In genomic region chr6:137783640-137784198, GRCh38 we compare ENCODE assay signal across 19 cellular contexts.
DNase-seq lines count a peak whose midpoint lies in the region; FAIRE-seq and TF ChIP-seq lines count a peak whose summit lies in the region.
"Had no signal": no experiment of that assay in that cellular context is flagged by ENCODE, and none has a peak within 500 bp of the region (broad histone marks: within the 10 kb centered on the region; RNA-seq: fewer than 3 reads in every experiment).

No MANE protein-coding gene starts in this region.

- H3K27ac ChIP-seq in A673 (ENCODE audit: low read depth, low read length, poor library complexity, severe bottlenecking) (no peak overlapping the region), keratinocyte (ENCODE audit: control insufficient read depth, insufficient read depth, low read length) (no peak overlapping the region), RWPE1 (no peak overlapping the region)

- BruUV-seq in A673 (replicated peaks; lab: Mats Ljungman, UMichigan), result no TSS peak

- H4K20me1 ChIP-seq in keratinocyte (ENCODE audit: control insufficient read depth, extremely low read depth, insufficient read depth, low read length), result no peaks in the 10 kb centered on the region

- H3K27me3 ChIP-seq in A673 (replicated peaks; ENCODE audit: insufficient read depth, low read depth, low read length, poor library complexity) (no peaks in the 10 kb centered on the region), keratinocyte (ENCODE audit: control insufficient read depth, extremely low read depth, insufficient read depth, low read length) (no peaks in the 10 kb centered on the region)

- H3K4me1 ChIP-seq in A673 (ENCODE audit: insufficient read depth, low read length, poor library complexity, severe bottlenecking), result no peaks in the 10 kb centered on the region
- peaks cover 3% of the 10 kb centered on the region for H3K4me1 ChIP-seq in keratinocyte (ENCODE audit: control insufficient read depth, extremely low read depth, insufficient read depth, low read length)

- H3K4me3 ChIP-seq in A673 (ENCODE audit: low read depth, low read length, poor library complexity, severe bottlenecking) (no peak overlapping the region), epithelial cell of esophagus (ENCODE audit: low read length) (no peak overlapping the region), keratinocyte (ENCODE audit: control insufficient read depth in 2 of 3, extremely low read depth in 1 of 3, insufficient read depth in 2 of 3, low read depth in 1 of 3, low read length in 3 of 3) (no peak overlapping the region)
- H3K4me3 ChIP-seq: GM12878 had no signal

- POLR2A ChIA-PET in A673 (lab: Charles Lee; ENCODE audit: low non-redundant PET), result no interaction called here
- POLR2A ChIA-PET in RWPE1 (lab: Yijun Ruan, JAX; ENCODE audit: low non-redundant PET), result no interaction called here

- intact Hi-C loops in A673 (cut with micrococcal nuclease; ENCODE audit: unreplicated experiment), result no loop called here

- no peak overlapping the region for H3K4me2 ChIP-seq in keratinocyte (ENCODE audit: control insufficient read depth, extremely low read depth, insufficient read depth, low read depth, low read length)

- FAIRE-seq in keratinocyte (lab: Jason Lieb, UNC), result no peak
- FAIRE-seq: GM12878, RCC 7860 had no signal

- dilution Hi-C loops in keratinocyte (cut with MboI; ENCODE audit: extremely low pct_ligation_motif_present, low sequenced_read_pairs), result no loop called here

- no peak overlapping the region for H3K9ac ChIP-seq in keratinocyte (ENCODE audit: control insufficient read depth, extremely low read depth, insufficient read depth, low read length)

- H3K79me2 ChIP-seq in keratinocyte (ENCODE audit: control insufficient read depth, insufficient read depth, low read length), result no peaks in the 10 kb centered on the region

- H2AFZ ChIP-seq in keratinocyte (ENCODE audit: control insufficient read depth, low read length), result peak overlapping the region; percentile 54

- no peak for TF ChIP-seq CTCF in A673 (conservative IDR thresholded peaks at IDR 0.05; ENCODE audit: low read depth, low read length)
- TF ChIP-seq CTCF in epithelial cell of esophagus (IDR thresholded peaks at IDR 0.05; ENCODE audit: insufficient read depth, low read depth, low read length, missing control alignments), result no peak
- no peak for TF ChIP-seq CTCF in keratinocyte (optimal IDR thresholded peaks at IDR 0.05 in 1 of 3, IDR thresholded peaks at IDR 0.05 in 1 of 3, conservative IDR thresholded peaks at IDR 0.05 in 1 of 3; ENCODE audit: extremely low read depth in 1 of 3, insufficient read depth in 2 of 3, low read length in 3 of 3)
- TF ChIP-seq CTCF in RWPE1 (conservative IDR thresholded peaks at IDR 0.05; ENCODE audit: low read depth), result no peak

- no peaks in the 10 kb centered on the region for H3K9me3 ChIP-seq in A673 (ENCODE audit: low read depth, low read length, poor library complexity, severe bottlenecking)
- H3K9me3 ChIP-seq in keratinocyte (ENCODE audit: control insufficient read depth, low read depth, low read length), result no peaks in the 10 kb centered on the region
- H3K9me3 ChIP-seq: Caco-2 had no signal

- peak; percentile 40 for DNase-seq in A673 (ENCODE audit: low spot score)
- DNase-seq in EH (ENCODE audit: low read depth), result peak; percentile 27
- DNase-seq in epithelial cell of esophagus (ENCODE audit: low read depth), result peak; percentile 40
- DNase-seq in keratinocyte (ENCODE audit: low read depth, low spot score), result no peak
- no peak for DNase-seq in RWPE1 (ENCODE audit: low spot score)
- DNase-seq in DMS153 treated with DMSO at 0.1 percent for 48 hours (lab: John Stamatoyannopoulos, UW; ENCODE audit: unreplicated experiment), result no peak
- DNase-seq in NCI-H82 treated with DMSO at 0.1 percent for 48 hours (lab: John Stamatoyannopoulos, UW; ENCODE audit: unreplicated experiment), result no peak
- DNase-seq: Caco-2; CD4-positive, CD25-positive, alpha-beta regulatory T cell; H9; Karpas-422; MM.1S; NCI-H1105; NCI-H1694; NCI-H345; NCI-H526 treated with DMSO at 0.1 percent for 48 hours; SIG-M5 had no signal

- no peaks in the 10 kb centered on the region for H3K36me3 ChIP-seq in A673 (ENCODE audit: insufficient read depth, low read length, poor library complexity, severe bottlenecking)
- no peaks in the 10 kb centered on the region for H3K36me3 ChIP-seq in keratinocyte (ENCODE audit: control insufficient read depth in 2 of 2, extremely low read depth in 1 of 2, insufficient read depth in 2 of 2, low read length in 2 of 2)

- CTCF ChIA-PET in A673 (lab: Charles Lee) (no interaction called here), RWPE1 (lab: Yijun Ruan, JAX) (no interaction called here)

- H3K9me1 ChIP-seq in keratinocyte (ENCODE audit: control insufficient read depth, extremely low read depth, insufficient read depth, low read length), result no peaks in the 10 kb centered on the region

Comparison
In these comparisons a context has a peak if more than half of its experiments do, and no peak if none do; other contexts are left out.
1. DNase-seq: peak in A673 (single experiment), EH (single experiment) and epithelial cell of esophagus (single experiment); none in keratinocyte (single experiment), RWPE1 (single experiment), DMS153 treated with DMSO at 0.1 percent for 48 hours (single experiment) and NCI-H82 treated with DMSO at 0.1 percent for 48 hours (single experiment).